19 cellular contexts compared by ENCODE assay signal in genomic region chr3:64975138-64975537, GRCh38.
"Had no signal": no experiment of that assay in that cellular context is flagged by ENCODE, and none has a peak within 500 bp of the region (broad histone marks: within the 10 kb centered on the region; RNA-seq: fewer than 3 reads in every experiment).

No MANE protein-coding gene starts in this region.

- H3K27me3 ChIP-seq: ascending aorta, foreskin keratinocyte, neutrophil, right lobe of liver had no signal

- DNase-seq: activated CD4-positive, alpha-beta T cell treated with anti-CD3 and anti-CD28 coated beads for 1 hour; activated CD4-positive, alpha-beta T cell treated with anti-CD3 and anti-CD28 coated beads, Interleukin-2, amount 50 U/mL, for 48 hours; activated gamma-delta T cell treated with Interleukin-2 at 50 U/mL for 16 hours; activated naive CD8-positive, alpha-beta T cell treated with anti-CD3 and anti-CD28 coated beads, Interleukin-2, amount 10 ng/mL, durations not matched to agents 7 days and 5 days; activated T-cell treated with anti-CD3 and anti-CD28 coated beads, Interleukin-2, amount 50 U/mL, for 48 hours; central memory CD4-positive, alpha-beta T cell; cortex of kidney; effector memory CD4-positive, alpha-beta T cell; kidney; mucosa of descending colon; naive thymus-derived CD8-positive, alpha-beta T cell; right lobe of liver; stimulated activated CD4-positive, alpha-beta T cell treated with anti-CD3 and anti-CD28 coated beads, Interleukin-2, amount 100 ng/mL, for 48 hours; stimulated activated naive CD4-positive, alpha-beta T cell treated with Interleukin-2 at 50 U/mL for 16 hours; T-helper 9 cell had no signal

- FAIRE-seq: kidney had no signal

- H3K27ac ChIP-seq: ascending aorta, neutrophil, right lobe of liver had no signal

- H3K4me1 ChIP-seq: right lobe of liver had no signal

- H3K9me3 ChIP-seq: ascending aorta, mucosa of descending colon, neutrophil, right lobe of liver had no signal

- ATAC-seq: foreskin keratinocyte; mucosa of descending colon; naive thymus-derived CD8-positive, alpha-beta T cell; right lobe of liver had no signal

- H3K36me3 ChIP-seq: neutrophil, right lobe of liver had no signal

- H3K4me3 ChIP-seq: ascending aorta, lung, mucosa of descending colon, right lobe of liver had no signal
